In genomic region chr4:14465057-14465456, GRCh38 we compare ENCODE assay signal across 19 cellular contexts.
"Had no signal": no experiment of that assay in that cellular context is flagged by ENCODE, and none has a peak within 500 bp of the region (broad histone marks: within the 10 kb centered on the region; RNA-seq: fewer than 3 reads in every experiment).

No MANE protein-coding gene starts in this region.

- H3K4me1 ChIP-seq: foreskin keratinocyte, gastroesophageal sphincter, left lung, lower lobe of right lung had no signal

- H3K27ac ChIP-seq: coronary artery, dorsolateral prefrontal cortex, esophagus muscularis mucosa, foreskin keratinocyte, gastroesophageal sphincter, hepatocyte, left lung, lower lobe of right lung had no signal

- H3K4me3 ChIP-seq: coronary artery, dorsolateral prefrontal cortex, esophagus muscularis mucosa, gastroesophageal sphincter, hepatocyte, left lung, lower lobe of right lung had no signal

- H2AFZ ChIP-seq: hepatocyte had no signal

- H3K9me3 ChIP-seq: esophagus muscularis mucosa, gastroesophageal sphincter, left lung, lower lobe of right lung had no signal

- ATAC-seq: foreskin keratinocyte; gastroesophageal sphincter; left lung; lower lobe of right lung; naive thymus-derived CD4-positive, alpha-beta T cell had no signal

- H3K27me3 ChIP-seq: dorsolateral prefrontal cortex, esophagus muscularis mucosa, gastroesophageal sphincter, hepatocyte, left lung had no signal

- H3K4me2 ChIP-seq: hepatocyte had no signal

- H3K36me3 ChIP-seq: esophagus muscularis mucosa, gastroesophageal sphincter, left lung, lower lobe of right lung had no signal

- DNase-seq: dermis blood vessel endothelial cell; dorsolateral prefrontal cortex; effector CD4-positive, alpha-beta T cell; effector memory CD4-positive, alpha-beta T cell; foreskin keratinocyte; hypothalamus; immature natural killer cell; islet precursor cell; kidney; kidney glomerular epithelial cell; left lung; lower lobe of right lung; mesendoderm; midbrain; naive thymus-derived CD4-positive, alpha-beta T cell had no signal
